11 cellular contexts compared by ENCODE assay signal in genomic region chr17:72119280-72119962, GRCh38. TPM values are rescaled to one million over a fixed set of nuclear protein-coding genes. Genes with fewer than 3 reads are reported as not detected.
A peak's percentile ranks its signal among the peaks of the same experiment; 100 is the strongest.
DNase-seq lines count a peak whose midpoint lies in the region; ATAC-seq and TF ChIP-seq lines count a peak whose summit lies in the region.
"Had no signal": no experiment of that assay in that cellular context is flagged by ENCODE, and none has a peak within 500 bp of the region (broad histone marks: within the 10 kb centered on the region; RNA-seq: fewer than 3 reads in every experiment).

No MANE protein-coding gene starts in this region.

- peaks cover 0 to 20% of the 10 kb centered on the region in 2 donors for H3K27me3 ChIP-seq in breast epithelium
- peaks cover 0 to 41% of the 10 kb centered on the region in 2 donors for H3K27me3 ChIP-seq in tibial artery

- intact Hi-C loops in breast epithelium (cut with DNase I; ENCODE audit: low total_unique reads) = loop anchor here (2.0 kb wide), 1 partner anchor 61 kb away; no protein-coding TSS in a partner anchor
- intact Hi-C loops in tibial artery (cut with DNase I; ENCODE audit: low total_unique reads) = loop anchor here (10.0 kb wide), 1 partner anchor 155 kb away; no protein-coding TSS in a partner anchor
- intact Hi-C loops in left colon (cut with DNase I, micrococcal nuclease) = loop anchor here in 1 of 2 donors (5.0 kb wide), 1 partner anchor 647 kb away; no protein-coding TSS in a partner anchor

- H3K27ac ChIP-seq in breast epithelium (peak overlapping the region; percentile 87 to 93), mesodermal cell (ENCODE audit: low read depth, low read length, severe bottlenecking) (no peak overlapping the region), tibial artery (peak overlapping the region; percentile 59 to 70)
- H3K27ac ChIP-seq: BLaER1 had no signal

- TF ChIP-seq CTCF in breast epithelium (IDR thresholded peaks at IDR 0.05) (no peak), tibial artery (IDR thresholded peaks at IDR 0.05) (no peak)

- H3K36me3 Mint-ChIP-seq in activated naive CD8-positive, alpha-beta T cell treated with anti-CD3 and anti-CD28 coated beads, Interleukin-2, amount 10 ng/mL, durations not matched to agents 7 days and 5 days = peaks cover 6% of the 10 kb centered on the region
- H3K36me3 Mint-ChIP-seq in activated naive CD8-positive, alpha-beta T cell treated with anti-CD3 and anti-CD28 coated beads, Interleukin-2, amount 50 U/mL, for 24 hours (ENCODE audit: low read depth) = peaks cover 8% of the 10 kb centered on the region

- H3K27me3 Mint-ChIP-seq in activated naive CD8-positive, alpha-beta T cell treated with anti-CD3 and anti-CD28 coated beads, Interleukin-2, amount 10 ng/mL, durations not matched to agents 7 days and 5 days = peaks cover 74% of the 10 kb centered on the region
- peaks cover 73% of the 10 kb centered on the region for H3K27me3 Mint-ChIP-seq in activated naive CD8-positive, alpha-beta T cell treated with anti-CD3 and anti-CD28 coated beads, Interleukin-2, amount 50 U/mL, for 24 hours

- H3K36me3 ChIP-seq in breast epithelium = no peaks in the 10 kb centered on the region
- peaks cover 16% of the 10 kb centered on the region for H3K36me3 ChIP-seq in mesodermal cell (ENCODE audit: control insufficient read depth, insufficient read depth, low read length)
- peaks cover 0 to 19% (median 0%) of the 10 kb centered on the region in 3 donors for H3K36me3 ChIP-seq in tibial artery
- H3K36me3 ChIP-seq: BLaER1 had no signal

- H3K4me3 ChIP-seq in breast epithelium (peak overlapping the region in 2 of 3 donors; percentile 73 to 85), mesodermal cell (ENCODE audit: extremely low read depth, insufficient read depth, low read length, poor library complexity, severe bottlenecking) (peak overlapping the region; percentile 97), tibial artery (peak overlapping the region in 1 of 2 donors; percentile 69)
- H3K4me3 ChIP-seq: BLaER1, K562 had no signal

- H3K9me3 ChIP-seq in breast epithelium (no peaks in the 10 kb centered on the region), mesodermal cell (ENCODE audit: control insufficient read depth, low read length) (no peaks in the 10 kb centered on the region), tibial artery (no peaks in the 10 kb centered on the region)

- POLR2A ChIA-PET in activated naive CD8-positive, alpha-beta T cell treated with anti-CD3 and anti-CD28 coated beads, Interleukin-2, amount 10 ng/mL, durations not matched to agents 7 days and 5 days (lab: Charles Lee) = no interaction called here

- H3K27ac Mint-ChIP-seq in activated naive CD8-positive, alpha-beta T cell treated with anti-CD3 and anti-CD28 coated beads, Interleukin-2, amount 10 ng/mL, durations not matched to agents 7 days and 5 days = peak overlapping the region; percentile 9
- H3K27ac Mint-ChIP-seq in activated naive CD8-positive, alpha-beta T cell treated with anti-CD3 and anti-CD28 coated beads, Interleukin-2, amount 50 U/mL, for 24 hours = no peak overlapping the region

- no peak for DNase-seq in activated naive CD8-positive, alpha-beta T cell treated with anti-CD3 and anti-CD28 coated beads, Interleukin-2, amount 10 ng/mL, durations not matched to agents 7 days and 5 days
- DNase-seq in activated naive CD8-positive, alpha-beta T cell treated with anti-CD3 and anti-CD28 coated beads, Interleukin-2, amount 50 U/mL, for 24 hours = no peak
- DNase-seq in breast epithelium (ENCODE audit: low spot score in 2 of 2) (no peak), tibial artery (no peak), OCI-M2 (lab: John Stamatoyannopoulos, UW; ENCODE audit: unreplicated experiment) (no peak), left colon (no peak)
- DNase-seq in stimulated activated CD4-positive, alpha-beta T cell treated with anti-CD3 and anti-CD28 coated beads, Interleukin-15, amount 100 ng/mL, for 24 hours = no peak

- no peak for ATAC-seq in activated naive CD8-positive, alpha-beta T cell treated with anti-CD3 and anti-CD28 coated beads, Interleukin-2, amount 10 ng/mL, durations not matched to agents 7 days and 5 days (ENCODE audit: low read depth)
- no peak for ATAC-seq in activated naive CD8-positive, alpha-beta T cell treated with anti-CD3 and anti-CD28 coated beads, Interleukin-2, amount 50 U/mL, for 24 hours
- no peak for ATAC-seq in left colon
- ATAC-seq: K562 had no signal

- peaks cover 7% of the 10 kb centered on the region for H3K4me1 Mint-ChIP-seq in activated naive CD8-positive, alpha-beta T cell treated with anti-CD3 and anti-CD28 coated beads, Interleukin-2, amount 10 ng/mL, durations not matched to agents 7 days and 5 days
- peaks cover 15% of the 10 kb centered on the region for H3K4me1 Mint-ChIP-seq in activated naive CD8-positive, alpha-beta T cell treated with anti-CD3 and anti-CD28 coated beads, Interleukin-2, amount 50 U/mL, for 24 hours

- peaks cover 2% of the 10 kb centered on the region for H3K9me3 Mint-ChIP-seq in activated naive CD8-positive, alpha-beta T cell treated with anti-CD3 and anti-CD28 coated beads, Interleukin-2, amount 10 ng/mL, durations not matched to agents 7 days and 5 days
- H3K9me3 Mint-ChIP-seq in activated naive CD8-positive, alpha-beta T cell treated with anti-CD3 and anti-CD28 coated beads, Interleukin-2, amount 50 U/mL, for 24 hours = peaks cover 5% of the 10 kb centered on the region

- H3K4me1 ChIP-seq in breast epithelium (no peaks in the 10 kb centered on the region), mesodermal cell (ENCODE audit: control insufficient read depth, insufficient read depth, low read length, poor library complexity, severe bottlenecking) (peaks cover 11% of the 10 kb centered on the region), tibial artery (peaks cover 0 to 60% (median 44%) of the 10 kb centered on the region in 4 donors)
- H3K4me1 ChIP-seq: BLaER1 had no signal

- no peak overlapping the region for H3K4me3 Mint-ChIP-seq in activated naive CD8-positive, alpha-beta T cell treated with anti-CD3 and anti-CD28 coated beads, Interleukin-2, amount 10 ng/mL, durations not matched to agents 7 days and 5 days
- H3K4me3 Mint-ChIP-seq in activated naive CD8-positive, alpha-beta T cell treated with anti-CD3 and anti-CD28 coated beads, Interleukin-2, amount 50 U/mL, for 24 hours = no peak overlapping the region

- WGBS in mesodermal cell (ENCODE audit: insufficient coverage in 2 of 2), 2 experiments = 3 to 4% methylated on average over 9 to 11 of the region's 20 CpGs

- no peak for TF ChIP-seq POLR2A in breast epithelium (IDR thresholded peaks at IDR 0.05)

RNA-seq across cellular contexts. Expression of gene SOX9, which starts 1.4 kb away (rescaled TPM):
- total RNA-seq in activated naive CD8-positive, alpha-beta T cell treated with anti-CD3 and anti-CD28 coated beads, Interleukin-2, amount 10 ng/mL, durations not matched to agents 7 days and 5 days = not detected
- total RNA-seq in breast epithelium = 10 to 100 TPM in 2 of 3 donors, 1 to 10 TPM in 1; 3.0 to 47.7 (median 15.7) TPM
- 55.4 TPM for polyA plus RNA-seq in mesodermal cell (2013, experiment 1 of 2)
- polyA plus RNA-seq in mesodermal cell (2013, experiment 2 of 2) = 37.4 TPM
- 10 to 100 TPM; 41.1 to 49.7 TPM for total RNA-seq in left colon
- total RNA-seq: lung microvascular endothelial cell had no signal
- polyA plus RNA-seq: K562 had no signal

Comparison
In these comparisons a context has a peak if more than half of its experiments do, and no peak if none do; other contexts are left out.
1. RNA of gene SOX9, which starts 1.4 kb away (total RNA-seq): 41.1 to 49.7 TPM in left colon and 3.0 to 47.7 TPM in breast epithelium; not detected in activated naive CD8-positive, alpha-beta T cell treated with anti-CD3 and anti-CD28 coated beads, Interleukin-2, amount 10 ng/mL, durations not matched to agents 7 days and 5 days; every median in the first group is over 4 times any median in the second.